In genomic region chrX:13463608-13464007, GRCh38 we compare ENCODE assay signal across 9 cellular contexts.
DNase-seq lines count a peak whose midpoint lies in the region; ATAC-seq and TF ChIP-seq lines count a peak whose summit lies in the region.
"Had no signal": no experiment of that assay in that cellular context is flagged by ENCODE, and none has a peak within 500 bp of the region (broad histone marks: within the 10 kb centered on the region; RNA-seq: fewer than 3 reads in every experiment).

No MANE protein-coding gene starts in this region.

- TF ChIP-seq EP300 in esophagus muscularis mucosa (IDR thresholded peaks at IDR 0.05) = no peak

- WGBS in esophagus muscularis mucosa = 30% methylated on average over 3 of the region's 3 CpGs

- H3K4me1 ChIP-seq in esophagus muscularis mucosa = peaks cover 0 to 15% (median 7%) of the 10 kb centered on the region in 4 donors

- intact Hi-C loops in esophagus muscularis mucosa (cut with DNase I) = no loop called here

- no peak for ATAC-seq in WTC11

- CTCF ChIA-PET in WTC11 (lab: Charles Lee) = no interaction called here

- POLR2A ChIA-PET in WTC11 (lab: Charles Lee) = no interaction called here

- H3K4me1 Mint-ChIP-seq in WTC11 = 0 out of 2 replicates have a peak, but pooled peaks cover 3% of the 10 kb centered on the region

- no peaks in the 10 kb centered on the region for H3K36me3 ChIP-seq in esophagus muscularis mucosa

- no peak overlapping the region for H3K27ac Mint-ChIP-seq in WTC11

- peaks cover 12% of the 10 kb centered on the region for H3K9me3 Mint-ChIP-seq in WTC11

- H3K36me3 Mint-ChIP-seq in WTC11 = peaks cover 10% of the 10 kb centered on the region

- H3K27me3 Mint-ChIP-seq in WTC11 (ENCODE audit: low read depth) = 0 out of 2 replicates have a peak, but pooled peaks cover 3% of the 10 kb centered on the region

- H3K9me3 ChIP-seq in esophagus muscularis mucosa = peaks cover 0 to 13% (median 0%) of the 10 kb centered on the region in 4 donors

- H3K4me3 ChIP-seq in esophagus muscularis mucosa = no peak overlapping the region

- TF ChIP-seq POLR2A in esophagus muscularis mucosa (IDR thresholded peaks at IDR 0.05; ENCODE audit: low read depth) = no peak

- peak overlapping the region in 3 of 4 donors; percentile 15 to 36 (median 35) for H3K27ac ChIP-seq in esophagus muscularis mucosa (replicated peaks in 1 of 4)

- DNase-seq in HT1080 (ENCODE audit: low read depth) (peak; percentile 91), NCI-H774 (lab: John Stamatoyannopoulos, UW) (peak; percentile 59), esophagus muscularis mucosa (ENCODE audit: extremely low spot score) (no peak), smooth muscle cell of the brain vasculature (ENCODE audit: low read depth, low spot score) (peak; percentile 45), GM19238 (ENCODE audit: insufficient read length, low spot score) (no peak), WTC11 (ENCODE audit: low spot score) (no peak), NCI-H1930 (lab: John Stamatoyannopoulos, UW) (no peak)
- no peak for DNase-seq in effector CD4-positive, alpha-beta T cell
- DNase-seq: hippocampal formation had no signal

- no peak for TF ChIP-seq CTCF in esophagus muscularis mucosa (IDR thresholded peaks at IDR 0.05)
- TF ChIP-seq CTCF in WTC11 (IDR thresholded peaks at IDR 0.05) = no peak

- no peak overlapping the region for H3K4me3 Mint-ChIP-seq in WTC11

- H3K27me3 ChIP-seq in esophagus muscularis mucosa = no peaks in the 10 kb centered on the region

TF ChIP-seq in WTC11, 78 proteins besides CTCF, POLR2A, EP300 and RAD21:
- no peak for TF ChIP-seq GTF2I (CRISPR knock-in tag; conservative IDR thresholded peaks at IDR 0.05)
- TF ChIP-seq CREB1 (CRISPR knock-in tag; IDR thresholded peaks at IDR 0.05) = no peak
- TF ChIP-seq ZNF317 (CRISPR knock-in tag; IDR thresholded peaks at IDR 0.05; ENCODE audit: borderline replicate concordance, low read depth) = no peak
- no peak for TF ChIP-seq ZNF138 (CRISPR knock-in tag; conservative IDR thresholded peaks at IDR 0.05)
- no peak for TF ChIP-seq PREB (CRISPR knock-in tag; IDR thresholded peaks at IDR 0.05; ENCODE audit: borderline replicate concordance)
- no peak for TF ChIP-seq MYBL2 (CRISPR knock-in tag; IDR thresholded peaks at IDR 0.05)
- no peak for TF ChIP-seq FOXK1 (CRISPR knock-in tag; IDR thresholded peaks at IDR 0.05)

Comparison
In these comparisons a context has a peak if more than half of its experiments do, and no peak if none do; other contexts are left out.
1. DNase-seq: peak in HT1080 (single experiment), NCI-H774 (single experiment) and smooth muscle cell of the brain vasculature (single experiment); none in esophagus muscularis mucosa (single experiment), GM19238 (single experiment), WTC11 (single experiment), effector CD4-positive, alpha-beta T cell (single experiment) and NCI-H1930 (0 of 2).